10 cellular contexts compared by ENCODE assay signal in the genomic region with DNA sequence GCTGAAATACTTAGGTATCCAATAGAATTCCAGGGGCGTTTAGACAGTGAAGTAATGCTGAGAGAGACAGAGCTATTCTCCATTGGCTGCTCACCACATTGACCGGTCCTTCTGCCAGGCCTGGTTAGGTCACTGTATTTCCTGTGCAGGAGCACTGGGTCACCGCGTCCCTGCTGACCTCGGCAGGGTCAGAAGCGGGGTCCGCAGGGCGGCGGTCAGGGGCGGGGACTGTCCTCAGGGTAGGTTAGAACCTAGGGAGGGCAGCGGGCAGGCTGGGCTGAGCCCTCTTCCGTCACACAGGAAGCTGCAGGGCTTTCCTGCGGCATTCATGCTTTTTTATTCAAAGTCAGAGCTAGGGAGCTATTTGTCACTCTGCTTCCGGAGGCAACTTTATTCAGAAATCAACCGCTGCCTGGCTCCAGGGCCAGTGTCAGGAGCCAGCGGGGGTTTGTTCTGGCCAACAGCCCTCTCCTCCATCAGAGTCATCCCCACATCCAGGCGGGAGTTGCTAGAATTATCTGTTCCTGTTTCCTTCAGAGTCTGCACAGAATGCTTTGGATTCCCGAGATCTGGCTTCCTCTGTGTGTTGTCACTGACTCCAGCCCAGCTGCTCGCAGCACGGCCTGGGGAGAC.
DNase-seq lines count a peak whose midpoint lies in the region; FAIRE-seq and TF ChIP-seq lines count a peak whose summit lies in the region.
"Had no signal": no experiment of that assay in that cellular context is flagged by ENCODE, and none has a peak within 500 bp of the region (broad histone marks: within the 10 kb centered on the region; RNA-seq: fewer than 3 reads in every experiment).

No MANE protein-coding gene starts in this region.

- peak overlapping the region in 1 of 2 donors; percentile 28 for H3K27ac ChIP-seq in kidney (ENCODE audit: low read depth in 2 of 2, low read length in 2 of 2)
- peak overlapping the region in 3 of 5 donors; percentile 41 to 72 (median 47) for H3K27ac ChIP-seq in stomach
- H3K27ac ChIP-seq: 22Rv1 had no signal

- FAIRE-seq in kidney (lab: Jason Lieb, UNC) (no peak), HTR-8/SVneo (lab: Jason Lieb, UNC) (no peak)

- no peak overlapping the region for H3K9ac ChIP-seq in kidney (ENCODE audit: low read length in 2 of 2)

- in situ Hi-C loops in astrocyte of the spinal cord (cut with HindIII; ENCODE audit: low sequenced_read_pairs), result no loop called here

- no peak for TF ChIP-seq POLR2A in stomach (IDR thresholded peaks at IDR 0.05)

- H3K27me3 ChIP-seq in stomach, result peaks cover 0 to 19% (median 0%) of the 10 kb centered on the region in 3 donors

- intact Hi-C loops in kidney (cut with DNase I), result no loop called here
- intact Hi-C loops in stomach (cut with DNase I; ENCODE audit: low total_unique reads), result no loop called here

- peak; percentile 7 for DNase-seq in DMS79 treated with DMSO at 0.1 percent for 48 hours (lab: John Stamatoyannopoulos, UW)
- DNase-seq in DMS79 (lab: John Stamatoyannopoulos, UW), result no peak
- DNase-seq in astrocyte of the spinal cord (ENCODE audit: low read depth, low spot score), result peak; percentile 35
- DNase-seq in kidney, result peak; percentile 80
- no peak for DNase-seq in stomach
- DNase-seq in COLO829 (ENCODE audit: low spot score), result no peak
- no peak for DNase-seq in superior temporal gyrus (ENCODE audit: extremely low spot score)
- no peak for DNase-seq in HTR-8/SVneo (ENCODE audit: insufficient read length, low spot score)
- DNase-seq: activated CD4-positive, CD25-positive, alpha-beta regulatory T cell had no signal

- H3K9me3 ChIP-seq in kidney (ENCODE audit: control insufficient read depth in 1 of 2, low read length in 2 of 2) (no peaks in the 10 kb centered on the region), stomach (no peaks in the 10 kb centered on the region)

- H3K36me3 ChIP-seq in kidney (ENCODE audit: control insufficient read depth in 1 of 2, insufficient read depth in 2 of 2, low read length in 2 of 2) (no peaks in the 10 kb centered on the region), stomach (no peaks in the 10 kb centered on the region)

- peaks cover 0 to 4% of the 10 kb centered on the region in 2 donors for H3K4me1 ChIP-seq in kidney (ENCODE audit: control insufficient read depth in 1 of 2, insufficient read depth in 1 of 2, low read depth in 1 of 2, low read length in 2 of 2)
- H3K4me1 ChIP-seq in stomach, result peaks cover 0 to 17% (median 3%) of the 10 kb centered on the region in 4 donors

- H3K4me3 ChIP-seq in astrocyte of the spinal cord (ENCODE audit: low read depth, low read length), result peak overlapping the region; percentile 24
- peak overlapping the region in 1 of 2 donors; percentile 14 for H3K4me3 ChIP-seq in kidney (ENCODE audit: low read length in 2 of 2)
- peak overlapping the region in 1 of 4 donors; percentile 24 for H3K4me3 ChIP-seq in stomach

- WGBS in stomach, 5 donors, result 10 to 18% (median 17%) methylated on average over 8 to 20 of the region's 20 CpGs; no CpG with 5 or more reads in 1 of the 5 donors

- TF ChIP-seq CTCF in astrocyte of the spinal cord (IDR thresholded peaks at IDR 0.05; ENCODE audit: low read depth, low read length), result no peak
- no peak for TF ChIP-seq CTCF in kidney (IDR thresholded peaks at IDR 0.05; ENCODE audit: borderline replicate concordance, extremely low read depth, insufficient read depth)
- TF ChIP-seq CTCF in stomach (IDR thresholded peaks at IDR 0.05), result no peak

- no peak for TF ChIP-seq EP300 in stomach (IDR thresholded peaks at IDR 0.05)

Comparison
In these comparisons a context has a peak if more than half of its experiments do, and no peak if none do; other contexts are left out.
1. DNase-seq: peak in DMS79 treated with DMSO at 0.1 percent for 48 hours (single experiment), astrocyte of the spinal cord (single experiment) and kidney (single experiment); none in DMS79 (single experiment), stomach (single experiment), COLO829 (single experiment), superior temporal gyrus (single experiment) and HTR-8/SVneo (single experiment).